Comparison of ENCODE assay signal across 4 cellular contexts in genomic region chr6:38658768-38659167, GRCh38. TPM values are rescaled to one million over a fixed set of nuclear protein-coding genes. Genes with fewer than 3 reads are reported as not detected.
"Had no signal": no experiment of that assay in that cellular context is flagged by ENCODE, and none has a peak within 500 bp of the region (broad histone marks: within the 10 kb centered on the region; RNA-seq: fewer than 3 reads in every experiment).

No MANE protein-coding gene starts in this region.

- ATAC-seq: GM12878 had no signal

- DNase-seq: GDM1, GF-D8 had no signal

RNA-seq across cellular contexts. Expression of gene DNAH8, which starts 56.3 kb away (rescaled TPM):
- total RNA-seq: G401 had no signal
